Comparison of ENCODE assay signal across 21 cellular contexts in genomic region chr22:42711281-42711731, GRCh38. TPM values are rescaled to one million over a fixed set of nuclear protein-coding genes. Genes with fewer than 3 reads are reported as not detected.
DNase-seq lines count a peak whose midpoint lies in the region; ATAC-seq, FAIRE-seq and TF ChIP-seq lines count a peak whose summit lies in the region.
"Had no signal": no experiment of that assay in that cellular context is flagged by ENCODE, and none has a peak within 500 bp of the region (broad histone marks: within the 10 kb centered on the region; RNA-seq: fewer than 3 reads in every experiment).

No MANE protein-coding gene starts in this region.

- peaks cover 2% of the 10 kb centered on the region for H3K9me3 Mint-ChIP-seq in glutamatergic neuron (ENCODE audit: unreplicated experiment)
- H3K9me3 Mint-ChIP-seq in nephron progenitor cell, result peaks cover 22% of the 10 kb centered on the region
- H3K9me3 Mint-ChIP-seq: natural killer cell treated with Interleukin-12 subunit alpha and Interleukin-12 subunit beta and Interleukin-15 and Interleukin-18, amount 100 ng/mL, for 72 hours had no signal

- H3K4me1 ChIP-seq in A673 (ENCODE audit: insufficient read depth, low read length, poor library complexity, severe bottlenecking) (peaks cover 9% of the 10 kb centered on the region), GM12878 (ENCODE audit: control insufficient read depth, insufficient read depth, low read length) (peaks cover 34% of the 10 kb centered on the region), sigmoid colon (peaks cover 0 to 30% (median 19%) of the 10 kb centered on the region in 4 donors)

- TF ChIP-seq RAD21 in GM12878 (IDR thresholded peaks at IDR 0.05; ENCODE audit: insufficient read depth, low read depth, low read length), result no peak

- TF ChIP-seq CTCF in A673 (conservative IDR thresholded peaks at IDR 0.05; ENCODE audit: low read depth, low read length) (no peak), GM12878 (IDR thresholded peaks at IDR 0.05 in 2 of 3, conservative IDR thresholded peaks at IDR 0.05 in 1 of 3; ENCODE audit: control insufficient read depth in 2 of 3, extremely low read depth in 1 of 3, insufficient read depth in 1 of 3, low read depth in 3 of 3, low read length in 3 of 3) (no peak), sigmoid colon (IDR thresholded peaks at IDR 0.05) (no peak), glutamatergic neuron (IDR thresholded peaks at IDR 0.05; ENCODE audit: partially characterized antibody, unreplicated experiment) (no peak), nephron progenitor cell (IDR thresholded peaks at IDR 0.05) (no peak)

- DNase-seq in A673 (ENCODE audit: low spot score) (no peak), H4 (ENCODE audit: low spot score) (peak; percentile 7), GM12878 (ENCODE audit: low read depth, low spot score) (no peak), sigmoid colon (no peak), Ammon's horn (ENCODE audit: low spot score) (no peak), glutamatergic neuron (no peak), nephron progenitor cell (no peak), OCI-M2 (lab: John Stamatoyannopoulos, UW; ENCODE audit: unreplicated experiment) (no peak)
- DNase-seq: activated CD4-positive, CD25-positive, alpha-beta regulatory T cell treated with anti-CD3 and anti-CD28 coated beads, Interleukin-2, amount 50 U/mL, for 72 hours; activated naive CD8-positive, alpha-beta T cell treated with anti-CD3 and anti-CD28 coated beads, Interleukin-2, amount 10 ng/mL, durations not matched to agents 7 days and 5 days; CD8-positive, alpha-beta T cell; dermis blood vessel endothelial cell; DMS79; GOT3; mesendoderm; NCI-H2029; thyroid gland had no signal

- in situ Hi-C loops in GM12878 (cut with MboI), result no loop called here

- WGBS in GM12878 (ENCODE audit: insufficient coverage, insufficient replicate concordance, low lambda C conversion rate, missing lambda C conversion rate), result 33% methylated on average over 3 of the region's 3 CpGs
- 82 to 89% methylated on average over 3 of the region's 3 CpGs for WGBS in sigmoid colon, 2 donors

- H3K27ac ChIP-seq in A673 (ENCODE audit: low read depth, low read length, poor library complexity, severe bottlenecking), result peak overlapping the region; percentile 19
- H3K27ac ChIP-seq in GM12878 (ENCODE audit: control insufficient read depth, insufficient read depth), result peak overlapping the region; percentile 49
- H3K27ac ChIP-seq in sigmoid colon, result peak overlapping the region; percentile 14 to 56 (median 44)
- H3K27ac ChIP-seq: HL-60 had no signal

- POLR2A ChIA-PET in A673 (lab: Charles Lee; ENCODE audit: low non-redundant PET) (no interaction called here), GM12878 (lab: Charles Lee) (interaction anchor here (0.7 to 1.2 kb wide), 3 partner anchors 16 to 258 kb away, joined by 3 read pairs; partner anchors contain the start of gene POLDIP3)

- H3K4me1 Mint-ChIP-seq in glutamatergic neuron (ENCODE audit: low read depth, unreplicated experiment), result peaks cover 3% of the 10 kb centered on the region
- H3K4me1 Mint-ChIP-seq in nephron progenitor cell, result peaks cover 15% of the 10 kb centered on the region
- H3K4me1 Mint-ChIP-seq: activated naive CD8-positive, alpha-beta T cell treated with anti-CD3 and anti-CD28 coated beads, Interleukin-2, amount 10 ng/mL, durations not matched to agents 7 days and 5 days had no signal

- SMC1A ChIA-PET in GM12878 (lab: Charles Lee; ENCODE audit: uncharacterized antibody, unreplicated experiment), result interaction anchor here (0.5 to 1.0 kb wide), 3 partner anchors 15 to 147 kb away, joined by 3 read pairs; no protein-coding TSS in a partner anchor

- peaks cover 32% of the 10 kb centered on the region for H3K79me2 ChIP-seq in GM12878 (ENCODE audit: control insufficient read depth, insufficient read depth, low read length)

- TF ChIP-seq EP300 in GM12878 (IDR thresholded peaks at IDR 0.05; ENCODE audit: borderline replicate concordance in 1 of 2, control insufficient read depth in 1 of 2, low read depth in 2 of 2, low read length in 2 of 2), result no peak
- no peak for TF ChIP-seq EP300 in sigmoid colon (IDR thresholded peaks at IDR 0.05)

- H3K36me3 Mint-ChIP-seq in glutamatergic neuron (ENCODE audit: unreplicated experiment) (peaks cover 11% of the 10 kb centered on the region), nephron progenitor cell (ENCODE audit: low read depth) (no peaks in the 10 kb centered on the region)
- H3K36me3 Mint-ChIP-seq: CD8-positive, alpha-beta T cell; natural killer cell treated with Interleukin-12 subunit alpha and Interleukin-12 subunit beta and Interleukin-15 and Interleukin-18, amount 100 ng/mL, for 72 hours had no signal

- H3K4me3 ChIP-seq in A673 (ENCODE audit: low read depth, low read length, poor library complexity, severe bottlenecking), result no peak overlapping the region
- H3K4me3 ChIP-seq in GM12878, result no peak overlapping the region
- H3K4me3 ChIP-seq in sigmoid colon, result no peak overlapping the region
- H3K4me3 ChIP-seq: thyroid gland had no signal

- H3K36me3 ChIP-seq in A673 (ENCODE audit: insufficient read depth, low read length, poor library complexity, severe bottlenecking) (peaks cover 3% of the 10 kb centered on the region), GM12878 (ENCODE audit: control insufficient read depth in 2 of 2, insufficient read depth in 2 of 2, low read length in 1 of 2) (no peaks in the 10 kb centered on the region; a peak in 2 of 4 replicates), sigmoid colon (no peaks in the 10 kb centered on the region)
- H3K36me3 ChIP-seq: thyroid gland had no signal

- RAD21 ChIA-PET in GM12878 (lab: Charles Lee; ENCODE audit: unreplicated experiment), result no interaction called here

- BruUV-seq in A673 (replicated peaks; lab: Mats Ljungman, UMichigan), result no TSS peak
- TSS peak; percentile 20 for BruUV-seq in GM12878 (replicated peaks; lab: Mats Ljungman, UMichigan)

- TF ChIP-seq POLR2A in GM12878 (IDR thresholded peaks at IDR 0.05; ENCODE audit: low read depth, low read length) (no peak), sigmoid colon (IDR thresholded peaks at IDR 0.05) (no peak)

- peak; percentile 8 for ATAC-seq in GM12878
- ATAC-seq: CD8-positive, alpha-beta T cell; natural killer cell treated with Interleukin-12 subunit alpha and Interleukin-12 subunit beta and Interleukin-15 and Interleukin-18, amount 100 ng/mL, for 72 hours; SK-N-SH treated with all-trans-retinoic acid at 6 μM for 48 hours had no signal

- H3K4me2 ChIP-seq in GM12878 (ENCODE audit: control insufficient read depth, insufficient read depth), result peak overlapping the region; percentile 21; the same call in 1 of the 2 replicates

- peaks cover 11% of the 10 kb centered on the region for H3K9me3 ChIP-seq in A673 (ENCODE audit: low read depth, low read length, poor library complexity, severe bottlenecking)
- H3K9me3 ChIP-seq in GM12878 (replicated peaks; ENCODE audit: control insufficient read depth, insufficient read depth, low read length), result peaks cover 10% of the 10 kb centered on the region
- peaks cover 0 to 1% (median 0%) of the 10 kb centered on the region in 4 donors for H3K9me3 ChIP-seq in sigmoid colon
- H3K9me3 ChIP-seq: thyroid gland had no signal

- no peak overlapping the region for H3K9ac ChIP-seq in GM12878 (ENCODE audit: control insufficient read depth, insufficient read depth, low read length)

- H3K27me3 Mint-ChIP-seq in glutamatergic neuron (ENCODE audit: unreplicated experiment), result peaks cover 4% of the 10 kb centered on the region
- peaks cover 11% of the 10 kb centered on the region for H3K27me3 Mint-ChIP-seq in nephron progenitor cell (ENCODE audit: low read depth, poor library complexity)

- FAIRE-seq in GM12878 (lab: Jason Lieb, UNC), result no peak

- H2AFZ ChIP-seq in GM12878 (ENCODE audit: control insufficient read depth, low read depth, low read length), result no peak overlapping the region

- H4K20me1 ChIP-seq in GM12878 (ENCODE audit: control insufficient read depth, insufficient read depth), result no peaks in the 10 kb centered on the region

- H3K4me3 Mint-ChIP-seq in glutamatergic neuron (ENCODE audit: unreplicated experiment), result no peak overlapping the region
- H3K4me3 Mint-ChIP-seq in nephron progenitor cell, result no peak overlapping the region
- H3K4me3 Mint-ChIP-seq: activated naive CD8-positive, alpha-beta T cell treated with anti-CD3 and anti-CD28 coated beads, Interleukin-2, amount 10 ng/mL, durations not matched to agents 7 days and 5 days; CD8-positive, alpha-beta T cell; natural killer cell treated with Interleukin-12 subunit alpha and Interleukin-12 subunit beta and Interleukin-15 and Interleukin-18, amount 100 ng/mL, for 72 hours had no signal

- CTCF ChIA-PET in A673 (lab: Charles Lee), result interaction anchor here (0.6 kb wide), 1 partner anchor 213 kb away, joined by 4 read pairs; no protein-coding TSS in a partner anchor
- CTCF ChIA-PET in GM12878 (lab: Yijun Ruan, JAX), result interaction anchor here (0.7 to 1.9 kb wide), 3 partner anchors 48 to 219 kb away, joined by 3 to 5 read pairs (median 3); no protein-coding TSS in a partner anchor

- H3K27me3 ChIP-seq in A673 (replicated peaks; ENCODE audit: insufficient read depth, low read depth, low read length, poor library complexity) (no peaks in the 10 kb centered on the region), GM12878 (replicated peaks in 1 of 2; ENCODE audit: control insufficient read depth in 2 of 2, insufficient read depth in 2 of 2, low read length in 1 of 2) (no peaks in the 10 kb centered on the region), sigmoid colon (no peaks in the 10 kb centered on the region)
- H3K27me3 ChIP-seq: thyroid gland had no signal

- intact Hi-C loops in A673 (cut with micrococcal nuclease; ENCODE audit: unreplicated experiment), result no loop called here
- intact Hi-C loops in GM12878 (cut with micrococcal nuclease; ENCODE audit: unreplicated experiment), result no loop called here
- intact Hi-C loops in sigmoid colon (cut with DNase I), result no loop called here

- H3K27ac Mint-ChIP-seq in glutamatergic neuron (ENCODE audit: unreplicated experiment), result no peak overlapping the region
- H3K27ac Mint-ChIP-seq in nephron progenitor cell, result no peak overlapping the region
- H3K27ac Mint-ChIP-seq: activated naive CD8-positive, alpha-beta T cell treated with anti-CD3 and anti-CD28 coated beads, Interleukin-2, amount 10 ng/mL, durations not matched to agents 7 days and 5 days; CD8-positive, alpha-beta T cell; natural killer cell treated with Interleukin-12 subunit alpha and Interleukin-12 subunit beta and Interleukin-15 and Interleukin-18, amount 100 ng/mL, for 72 hours; progenitor cell of endocrine pancreas had no signal

RNA-seq across cellular contexts. Expression of gene A4GALT, which starts 9.4 kb away (rescaled TPM):
- total RNA-seq in A673 (2021), result 21.9 and 23.7 TPM in 2 replicates
- 0.48 and 2.2 TPM in 2 replicates for total RNA-seq in H4 (2014; rRNA removed; shearing (Covaris generic))
- 22.1 and 26.5 TPM in 2 replicates for total RNA-seq in GM12878 (2013; cell fraction: nucleolus; rRNA removed)
- total RNA-seq in GM12878 (2014; rRNA removed), result 1.6 and 2.3 TPM in 2 replicates
- 0.51 and 1.1 TPM in 2 replicates for total RNA-seq in GM12878 (2014; rRNA removed; fragmentation: Illumina TruSeq; extraction: Trizol)
- total RNA-seq in GM12878 (2021), result 2.6 TPM in 2 replicates
- 1.0 TPM for polyA plus RNA-seq in GM12878 (2011; ENCODE audit: low read depth)
- polyA plus RNA-seq in GM12878 (2011; rRNA removed), result 1.8 and 3.9 TPM in 2 replicates
- polyA plus RNA-seq in GM12878 (2011; cell fraction: cytosol; rRNA removed), result 5.5 and 6.8 TPM in 2 replicates
- polyA plus RNA-seq in GM12878 (2011; cell fraction: nucleus; rRNA removed), result 8.8 and 12.0 TPM in 2 replicates
- 6.2 and 8.3 TPM in 2 replicates for polyA plus RNA-seq in GM12878 (2012)
- 0.25 TPM in 1 of 2 replicates, not detected in the other for polyA plus RNA-seq in GM12878 (2014; fragmentation: Illumina TruSeq; extraction: Trizol)
- polyA plus RNA-seq in GM12878 (2014; fragmentation: Nextera tagmentation; extraction: Ambion mirVana), result under 1 TPM in 1 of 2 experiments, not detected in 1; 0.04 TPM
- polyA plus RNA-seq in GM12878 (2014; rRNA removed), result 2.6 and 2.7 TPM in 2 replicates
- polyA plus RNA-seq in GM12878 (2016; fragmentation: Nextera tagmentation; extraction: Ambion mirVana), result 1 to 10 TPM; 2.2 to 3.4 TPM
- 3.7 and 8.6 TPM in 2 replicates for polyA minus RNA-seq in GM12878 (2011; rRNA and poly(A)+ RNA removed)
- polyA minus RNA-seq in GM12878 (2011; cell fraction: cytosol; rRNA and poly(A)+ RNA removed), result 3.5 and 5.2 TPM in 2 replicates
- polyA minus RNA-seq in GM12878 (2011; cell fraction: nucleus; rRNA and poly(A)+ RNA removed), result 3.5 and 6.6 TPM in 2 replicates
- total RNA-seq in sigmoid colon, result 10 to 100 TPM; 23.5 to 51.0 (median 27.7) TPM
- 10 to 100 TPM in 2 of 3 donors, 1 to 10 TPM in 1; 1.6 to 17.3 (median 12.6) TPM for polyA plus RNA-seq in sigmoid colon
- total RNA-seq in glutamatergic neuron (ENCODE audit: unreplicated experiment), result 61.4 TPM
- total RNA-seq: activated naive CD8-positive, alpha-beta T cell treated with anti-CD3 and anti-CD28 coated beads, Interleukin-2, amount 10 ng/mL, durations not matched to agents 7 days and 5 days; CD8-positive, alpha-beta T cell had no signal
